20 cellular contexts compared by ENCODE assay signal in the genomic region with DNA sequence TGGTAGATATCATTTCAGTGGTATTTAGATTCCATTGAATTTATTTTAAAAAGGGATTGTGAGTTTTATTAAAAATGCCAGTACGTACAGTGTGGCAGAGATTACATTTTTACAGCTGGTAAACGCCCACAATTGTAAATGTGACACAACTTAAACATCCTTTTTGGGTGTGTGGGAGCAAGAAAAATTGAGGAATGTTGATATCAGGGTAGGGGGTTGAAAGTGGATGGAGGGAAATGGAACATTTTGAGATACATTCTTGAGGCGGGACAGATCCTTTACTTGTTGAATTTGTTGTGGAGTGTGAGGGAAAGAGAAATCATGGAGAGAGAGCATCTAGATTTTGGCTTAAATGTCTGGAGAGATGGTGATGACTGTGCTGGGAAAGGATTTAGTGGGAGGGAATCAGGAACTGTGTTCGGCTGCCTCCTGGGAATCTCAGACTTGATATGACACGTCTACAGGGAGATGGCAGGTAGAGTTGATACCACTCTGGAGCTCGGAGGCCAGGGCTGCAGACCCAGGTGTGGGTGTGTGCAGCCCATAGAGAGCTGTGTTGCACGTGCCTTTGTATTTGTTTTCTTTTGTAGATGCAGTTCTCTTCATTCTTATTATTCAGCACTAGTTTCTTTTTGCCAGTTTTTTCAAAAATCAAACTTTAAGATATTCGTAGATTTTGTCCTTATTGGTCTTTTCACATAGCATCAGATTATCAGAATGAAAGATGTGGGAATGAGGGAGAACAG. TPM values are rescaled to one million over a fixed set of nuclear protein-coding genes. Genes with fewer than 3 reads are reported as not detected.
A peak's percentile ranks its signal among the peaks of the same experiment; 100 is the strongest.
DNase-seq lines count a peak whose midpoint lies in the region; ATAC-seq and TF ChIP-seq lines count a peak whose summit lies in the region.
"Had no signal": no experiment of that assay in that cellular context is flagged by ENCODE, and none has a peak within 500 bp of the region (broad histone marks: within the 10 kb centered on the region; RNA-seq: fewer than 3 reads in every experiment).

No MANE protein-coding gene starts in this region.

- H3K79me2 ChIP-seq in GM23338 (replicated peaks; ENCODE audit: insufficient read depth) = peaks cover 65% of the 10 kb centered on the region
- H3K79me2 ChIP-seq in osteoblast (ENCODE audit: insufficient read depth, low read length) = peaks cover 12% of the 10 kb centered on the region

- no peaks in the 10 kb centered on the region for H3F3A ChIP-seq in GM23338 (replicated peaks; ENCODE audit: low read depth)

- peaks cover 81% of the 10 kb centered on the region for H3K4me1 Mint-ChIP-seq in activated CD4-positive, alpha-beta T cell treated with anti-CD3 and anti-CD28 coated beads for 36 hours
- peaks cover 19% of the 10 kb centered on the region for H3K4me1 Mint-ChIP-seq in GM23338
- H3K4me1 Mint-ChIP-seq in activated naive CD8-positive, alpha-beta T cell (ENCODE audit: low read depth) = peaks cover 81% of the 10 kb centered on the region
- H3K4me1 Mint-ChIP-seq in progenitor cell of endocrine pancreas (ENCODE audit: low read depth) = no peaks in the 10 kb centered on the region
- peaks cover 18% of the 10 kb centered on the region for H3K4me1 Mint-ChIP-seq in type B pancreatic cell (ENCODE audit: unreplicated experiment)

- no peak for DNase-seq in activated CD4-positive, alpha-beta T cell treated with anti-CD3 and anti-CD28 coated beads for 36 hours
- DNase-seq in activated CD4-positive, alpha-beta T cell treated with anti-CD3 and anti-CD28 coated beads, Interleukin-2, amount 50 U/mL, for 48 hours = no peak
- DNase-seq in GM23338 (ENCODE audit: low spot score) = no peak
- no peak for DNase-seq in osteoblast (ENCODE audit: insufficient read length, low spot score, missing footprints)
- DNase-seq in NCI-H345 (lab: John Stamatoyannopoulos, UW) = no peak
- no peak for DNase-seq in progenitor cell of endocrine pancreas (ENCODE audit: low spot score, unreplicated experiment)
- no peak for DNase-seq in type B pancreatic cell (ENCODE audit: extremely low spot score, unreplicated experiment)
- DNase-seq: 8988T; activated CD4-positive, alpha-beta T cell treated with anti-CD3 and anti-CD28 coated beads for 48 hours; erythroblast; glutamatergic neuron; islet precursor cell; midbrain; NCI-H187 treated with DMSO at 0.1 percent for 48 hours; NCI-H774; pancreas; stimulated activated CD4-positive, alpha-beta T cell treated with anti-CD3 and anti-CD28 coated beads, Interleukin-12 subunit alpha, Interleukin-12 subunit beta, amount 100 ng/mL, for 4 hours had no signal

- peaks cover 67% of the 10 kb centered on the region for H3K36me3 Mint-ChIP-seq in activated CD4-positive, alpha-beta T cell treated with anti-CD3 and anti-CD28 coated beads for 36 hours (ENCODE audit: low read depth)
- H3K36me3 Mint-ChIP-seq in GM23338 (ENCODE audit: low read depth) (peaks cover 28% of the 10 kb centered on the region), progenitor cell of endocrine pancreas (ENCODE audit: insufficient read depth) (peaks cover 10% of the 10 kb centered on the region), type B pancreatic cell (peaks cover 27% of the 10 kb centered on the region)
- peaks cover 25% of the 10 kb centered on the region for H3K36me3 Mint-ChIP-seq in activated naive CD8-positive, alpha-beta T cell

- H3K9me2 ChIP-seq in GM23338 (ENCODE audit: insufficient read depth) = no peaks in the 10 kb centered on the region

- H3K36me3 ChIP-seq in GM23338 (ENCODE audit: insufficient read depth) (0 out of 2 replicates have a peak, but pooled peaks cover 6% of the 10 kb centered on the region), osteoblast (ENCODE audit: insufficient read depth, low read length) (peaks cover 12% of the 10 kb centered on the region)

- H3K4me1 ChIP-seq in GM23338 (ENCODE audit: insufficient read depth) (no peaks in the 10 kb centered on the region), osteoblast (ENCODE audit: insufficient read depth, low read length) (peaks cover 4% of the 10 kb centered on the region)

- H2AFZ ChIP-seq in GM23338 (no peak overlapping the region), osteoblast (ENCODE audit: low read length) (no peak overlapping the region)

- H4K20me1 ChIP-seq in GM23338 (replicated peaks; ENCODE audit: insufficient read depth) (peaks cover 19% of the 10 kb centered on the region), osteoblast (ENCODE audit: insufficient read depth, low read length) (peaks cover 3% of the 10 kb centered on the region)

- H3K4me3 ChIP-seq in GM23338 (no peak overlapping the region), osteoblast (ENCODE audit: insufficient read depth, low read length) (no peak overlapping the region)
- H3K4me3 ChIP-seq: ascending aorta, pancreas had no signal

- H3K27me3 ChIP-seq in GM23338 (ENCODE audit: insufficient read depth) (no peaks in the 10 kb centered on the region), osteoblast (ENCODE audit: insufficient read depth, low read length) (no peaks in the 10 kb centered on the region)
- H3K27me3 ChIP-seq: ascending aorta, pancreas had no signal

- no peak overlapping the region for H3K4me2 ChIP-seq in GM23338
- peak overlapping the region; percentile 19 for H3K4me2 ChIP-seq in osteoblast (ENCODE audit: insufficient read depth, low read length)

- CTCF ChIA-PET in activated CD4-positive, alpha-beta T cell treated with anti-CD3 and anti-CD28 coated beads for 36 hours (lab: Charles Lee) = interaction anchor here (1.7 kb wide), 1 partner anchor 97 kb away, joined by 4 read pairs; no protein-coding TSS in a partner anchor

- no peaks in the 10 kb centered on the region for H3K9me3 ChIP-seq in osteoblast (ENCODE audit: low read depth, low read length)
- H3K9me3 ChIP-seq: ascending aorta, pancreas had no signal

- H3K4me3 Mint-ChIP-seq in activated CD4-positive, alpha-beta T cell treated with anti-CD3 and anti-CD28 coated beads for 36 hours = no peak overlapping the region
- no peak overlapping the region for H3K4me3 Mint-ChIP-seq in GM23338
- H3K4me3 Mint-ChIP-seq in activated naive CD8-positive, alpha-beta T cell = peak overlapping the region; percentile 57
- H3K4me3 Mint-ChIP-seq in progenitor cell of endocrine pancreas (ENCODE audit: low read depth) = no peak overlapping the region
- no peak overlapping the region for H3K4me3 Mint-ChIP-seq in type B pancreatic cell
- H3K4me3 Mint-ChIP-seq: T-helper 1 cell treated with Interleukin-12 subunit alpha and Interleukin-12 subunit beta and Interleukin-4 antibody, amounts not matched to agents 30 μg/mL and 1 μg/mL, for 36 hours had no signal

- intact Hi-C loops in activated CD4-positive, alpha-beta T cell treated with anti-CD3 and anti-CD28 coated beads for 36 hours (cut with DNase I, micrococcal nuclease) = no loop called here

- H3K27ac ChIP-seq in GM23338 (ENCODE audit: low read depth) = peak overlapping the region; percentile 22; the same call in 1 of the 2 replicates
- no peak overlapping the region for H3K27ac ChIP-seq in osteoblast (ENCODE audit: low read depth, low read length)
- H3K27ac ChIP-seq: pancreas had no signal

- POLR2A ChIA-PET in activated CD4-positive, alpha-beta T cell treated with anti-CD3 and anti-CD28 coated beads for 36 hours (lab: Charles Lee) = interaction anchor here (0.7 to 0.8 kb wide), 4 partner anchors 10 to 144 kb away, joined by 3 to 5 read pairs (median 4); no protein-coding TSS in a partner anchor

- no peak for ATAC-seq in activated CD4-positive, alpha-beta T cell treated with anti-CD3 and anti-CD28 coated beads for 36 hours
- no peak for ATAC-seq in GM23338

- no peak for TF ChIP-seq CTCF in GM23338 (conservative IDR thresholded peaks at IDR 0.05; ENCODE audit: low read depth in 2 of 2)
- no peak for TF ChIP-seq CTCF in osteoblast (IDR thresholded peaks at IDR 0.05; ENCODE audit: extremely low read depth, low read depth, low read length)
- TF ChIP-seq CTCF in progenitor cell of endocrine pancreas (IDR thresholded peaks at IDR 0.05; ENCODE audit: unreplicated experiment) = no peak
- no peak for TF ChIP-seq CTCF in type B pancreatic cell (conservative IDR thresholded peaks at IDR 0.05)

- H3K27me3 Mint-ChIP-seq in activated CD4-positive, alpha-beta T cell treated with anti-CD3 and anti-CD28 coated beads for 36 hours = no peaks in the 10 kb centered on the region
- H3K27me3 Mint-ChIP-seq in GM23338 (ENCODE audit: insufficient read depth, low read depth, poor library complexity) = no peaks in the 10 kb centered on the region
- no peaks in the 10 kb centered on the region for H3K27me3 Mint-ChIP-seq in activated naive CD8-positive, alpha-beta T cell
- no peaks in the 10 kb centered on the region for H3K27me3 Mint-ChIP-seq in progenitor cell of endocrine pancreas
- peaks cover 4% of the 10 kb centered on the region for H3K27me3 Mint-ChIP-seq in type B pancreatic cell

- H3K9me3 Mint-ChIP-seq in activated CD4-positive, alpha-beta T cell treated with anti-CD3 and anti-CD28 coated beads for 36 hours (ENCODE audit: low read depth) = peaks cover under 1% of the 10 kb centered on the region
- no peaks in the 10 kb centered on the region for H3K9me3 Mint-ChIP-seq in GM23338
- no peaks in the 10 kb centered on the region for H3K9me3 Mint-ChIP-seq in activated naive CD8-positive, alpha-beta T cell (ENCODE audit: low read depth)
- no peaks in the 10 kb centered on the region for H3K9me3 Mint-ChIP-seq in progenitor cell of endocrine pancreas (ENCODE audit: low read depth)
- H3K9me3 Mint-ChIP-seq in type B pancreatic cell = no peaks in the 10 kb centered on the region
- H3K9me3 Mint-ChIP-seq: T-helper 1 cell treated with Interleukin-12 subunit alpha and Interleukin-12 subunit beta and Interleukin-4 antibody, amounts not matched to agents 30 μg/mL and 1 μg/mL, for 36 hours had no signal

- peak overlapping the region; percentile 44 for H3K27ac Mint-ChIP-seq in activated CD4-positive, alpha-beta T cell treated with anti-CD3 and anti-CD28 coated beads for 36 hours
- H3K27ac Mint-ChIP-seq in GM23338 (no peak overlapping the region), progenitor cell of endocrine pancreas (no peak overlapping the region), type B pancreatic cell (no peak overlapping the region)
- peak overlapping the region; percentile 51 for H3K27ac Mint-ChIP-seq in activated naive CD8-positive, alpha-beta T cell
- H3K27ac Mint-ChIP-seq: T-helper 1 cell treated with Interleukin-12 subunit alpha and Interleukin-12 subunit beta and Interleukin-4 antibody, amounts not matched to agents 30 μg/mL and 1 μg/mL, for 36 hours had no signal

TF ChIP-seq in GM23338, 12 proteins besides CTCF, POLR2A, EP300 and RAD21 (continues in another document):
- TF ChIP-seq JUNB (IDR thresholded peaks at IDR 0.05; ENCODE audit: unreplicated experiment) (no peak), ZNF114 (CRISPR knock-in tag; IDR thresholded peaks at IDR 0.05) (no peak)

RNA-seq across cellular contexts. Expression of a gene that starts 10.8 kb away (rescaled TPM):
- total RNA-seq in activated CD4-positive, alpha-beta T cell treated with anti-CD3 and anti-CD28 coated beads for 36 hours = 10 to 100 TPM; 45.8 to 45.9 TPM
- total RNA-seq in GM23338 (2014; rRNA removed; shearing (Covaris generic)) = 32.2 and 35.0 TPM in 2 replicates
- 11.1 TPM in 2 replicates for polyA plus RNA-seq in GM23338 (2016; fragmentation: Nextera tagmentation; extraction: Ambion mirVana)
- total RNA-seq in osteoblast = 8.3 and 9.0 TPM in 2 replicates
- total RNA-seq in progenitor cell of endocrine pancreas = 18.1 and 18.9 TPM in 2 replicates
- total RNA-seq in type B pancreatic cell (ENCODE audit: low replicate concordance) = 5.4 and 21.3 TPM in 2 replicates

Comparison
In these comparisons a context has a peak if more than half of its experiments do, and no peak if none do; other contexts are left out.
1. H3K27ac Mint-ChIP-seq: peak in activated CD4-positive, alpha-beta T cell treated with anti-CD3 and anti-CD28 coated beads for 36 hours (single experiment) and activated naive CD8-positive, alpha-beta T cell (single experiment); none in GM23338 (single experiment), progenitor cell of endocrine pancreas (single experiment) and type B pancreatic cell (single experiment).